In genomic region chr18:1017679-1018078, GRCh38 we compare ENCODE assay signal across 1 cellular context.
TF ChIP-seq lines count a peak whose summit lies in the region.

No MANE protein-coding gene starts in this region.

TF ChIP-seq in WTC11, 78 proteins besides CTCF, POLR2A, EP300 and RAD21 (continued from another document):
- TF ChIP-seq AFF4 (CRISPR knock-in tag; IDR thresholded peaks at IDR 0.05; ENCODE audit: borderline replicate concordance) (no peak), ZNF317 (CRISPR knock-in tag; IDR thresholded peaks at IDR 0.05; ENCODE audit: borderline replicate concordance, low read depth) (no peak), PRRX2 (CRISPR knock-in tag; IDR thresholded peaks at IDR 0.05) (no peak), GRHL2 (CRISPR knock-in tag; IDR thresholded peaks at IDR 0.05; ENCODE audit: insufficient replicate concordance, severe bottlenecking) (no peak), USF1 (CRISPR knock-in tag; IDR thresholded peaks at IDR 0.05) (no peak), CBFB (CRISPR knock-in tag; IDR thresholded peaks at IDR 0.05; ENCODE audit: low read depth) (no peak), GTF2I (CRISPR knock-in tag; conservative IDR thresholded peaks at IDR 0.05) (no peak), NFE2L1 (CRISPR knock-in tag; IDR thresholded peaks at IDR 0.05) (no peak), ZNF121 (CRISPR knock-in tag; IDR thresholded peaks at IDR 0.05) (no peak)
